24 cellular contexts compared by ENCODE assay signal in genomic region chr4:185290656-185291055, GRCh38.
"Had no signal": no experiment of that assay in that cellular context is flagged by ENCODE, and none has a peak within 500 bp of the region (broad histone marks: within the 10 kb centered on the region; RNA-seq: fewer than 3 reads in every experiment).

No MANE protein-coding gene starts in this region.

- FAIRE-seq: keratinocyte had no signal

- H3K36me3 ChIP-seq: transverse colon had no signal

- H3K4me3 Mint-ChIP-seq: natural killer cell; neural crest cell; stimulated activated memory B cell treated with anti-CD40 and anti-IgM and Interleukin-4, amounts not matched to agents 10 μg/mL and 1 μg/mL and 100 μg/mL, for 72 hours had no signal

- H3K9me3 ChIP-seq: esophagus squamous epithelium, sigmoid colon, testis, transverse colon had no signal

- H3K27me3 ChIP-seq: esophagus squamous epithelium, sigmoid colon, testis, transverse colon had no signal

- H3K4me3 ChIP-seq: coronary artery, esophagus squamous epithelium, lung, sigmoid colon, testis, transverse colon had no signal

- ATAC-seq: left ventricle myocardium superior; natural killer cell; stimulated activated memory B cell treated with anti-CD40 and anti-IgM and Interleukin-4, amounts not matched to agents 10 μg/mL and 1 μg/mL and 100 μg/mL, for 72 hours; stimulated activated naive CD8-positive, alpha-beta T cell treated with anti-CD3 and anti-CD28 coated beads, Interleukin-15, Interleukin-2, amounts not matched to agents 100 U/mL and 50 U/mL, for 24 hours had no signal

- H2AFZ ChIP-seq: parathyroid adenoma had no signal

- H3K27me3 Mint-ChIP-seq: progenitor cell of endocrine pancreas; stimulated activated memory B cell treated with anti-CD40 and anti-IgM and Interleukin-4, amounts not matched to agents 10 μg/mL and 1 μg/mL and 100 μg/mL, for 72 hours had no signal

- H3K4me1 ChIP-seq: esophagus squamous epithelium, parathyroid adenoma, transverse colon had no signal

- H3K9ac ChIP-seq: parathyroid adenoma had no signal

- H3K27ac ChIP-seq: coronary artery, esophagus squamous epithelium, parathyroid adenoma, sigmoid colon, testis, transverse colon had no signal

- DNase-seq: dermis blood vessel endothelial cell; effector memory CD4-positive, alpha-beta T cell; erythroblast; esophagus squamous epithelium; foreskin melanocyte; glutamatergic neuron; hypothalamus; left ventricle myocardium superior; mesenchymal stem cell; midbrain; natural killer cell; sigmoid colon; stimulated activated CD4-positive, alpha-beta T cell treated with anti-CD3 and anti-CD28 coated beads, Interleukin-4, amount 100 ng/mL, for 4 hours; stimulated activated naive CD8-positive, alpha-beta T cell treated with anti-CD3 and anti-CD28 coated beads, Interleukin-15, Interleukin-2, amounts not matched to agents 100 U/mL and 50 U/mL, for 24 hours; substantia nigra; testis; transverse colon had no signal

- H3K36me3 Mint-ChIP-seq: natural killer cell had no signal

- H3K79me2 ChIP-seq: parathyroid adenoma had no signal

- H3K27ac Mint-ChIP-seq: natural killer cell; progenitor cell of endocrine pancreas; stimulated activated memory B cell treated with anti-CD40 and anti-IgM and Interleukin-4, amounts not matched to agents 10 μg/mL and 1 μg/mL and 100 μg/mL, for 72 hours had no signal

- H3K4me1 Mint-ChIP-seq: natural killer cell; stimulated activated memory B cell treated with anti-CD40 and anti-IgM and Interleukin-4, amounts not matched to agents 10 μg/mL and 1 μg/mL and 100 μg/mL, for 72 hours had no signal

- H3K9me3 Mint-ChIP-seq: natural killer cell; stimulated activated memory B cell treated with anti-CD40 and anti-IgM and Interleukin-4, amounts not matched to agents 10 μg/mL and 1 μg/mL and 100 μg/mL, for 72 hours had no signal
